Comparison of ENCODE assay signal across 8 cellular contexts in the genomic region with DNA sequence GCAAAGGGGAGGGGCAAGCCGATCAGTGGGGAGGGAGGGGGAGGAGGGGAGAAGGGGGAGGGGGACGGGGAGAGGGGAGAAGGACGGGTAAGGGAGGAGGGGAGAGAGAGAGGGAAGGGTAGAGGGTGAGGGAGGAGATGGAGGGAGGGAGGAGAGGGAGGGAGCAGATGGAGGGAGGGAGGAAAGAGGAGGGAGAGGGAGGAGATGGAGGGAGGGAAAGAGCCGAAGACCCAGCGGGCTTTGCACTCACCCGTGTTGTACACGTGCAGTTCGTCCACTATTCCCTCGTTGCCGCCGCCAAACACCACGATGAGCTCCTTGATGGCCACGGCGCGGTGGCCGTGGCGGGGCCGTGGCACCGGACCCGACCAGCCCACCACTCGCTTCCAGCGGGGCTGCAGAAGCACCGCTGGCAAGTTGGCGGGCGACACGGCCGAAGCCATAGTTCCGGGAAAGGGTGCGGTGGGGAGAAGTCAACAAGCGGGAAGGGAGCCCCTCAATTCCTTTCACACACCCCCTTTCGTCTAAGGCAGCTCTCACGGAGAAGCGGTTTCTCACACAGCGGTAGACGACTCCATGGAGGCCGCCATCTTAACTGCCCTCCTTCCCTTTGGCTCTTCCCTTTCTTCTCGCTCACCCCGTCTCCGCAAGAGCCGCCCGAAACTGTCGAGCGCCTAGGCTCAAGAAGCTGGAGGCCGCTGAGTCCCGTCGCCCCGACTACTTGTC. TPM values are rescaled to one million over a fixed set of nuclear protein-coding genes. Genes with fewer than 3 reads are reported as not detected.
DNase-seq lines count a peak whose midpoint lies in the region; ATAC-seq, FAIRE-seq and TF ChIP-seq lines count a peak whose summit lies in the region.

No MANE protein-coding gene starts in this region.

- intact Hi-C loops in stomach (cut with DNase I; ENCODE audit: low total_unique reads), result no loop called here

- peak overlapping the region; percentile 99 for H3K4me2 ChIP-seq in A549

- H3K27me3 ChIP-seq in stomach, result no peaks in the 10 kb centered on the region

- TF ChIP-seq EP300 in A549 (IDR thresholded peaks at IDR 0.05) (no peak), stomach (IDR thresholded peaks at IDR 0.05) (no peak)

- H3K4me3 ChIP-seq in A549 (peak overlapping the region; percentile 100), choroid plexus epithelial cell (ENCODE audit: low read depth, low read length) (peak overlapping the region; percentile 83), stomach (peak overlapping the region; percentile 77 to 90 (median 84))

- CTCF ChIA-PET in A549 (lab: Yijun Ruan, JAX), result interaction anchor here (1.1 to 2.0 kb wide), 6 partner anchors 9 to 25 kb away, joined by 3 to 8 read pairs (median 5); no protein-coding TSS in a partner anchor
- CTCF ChIA-PET in GM10248 (lab: Yijun Ruan, JAX), result interaction anchor here (1.3 to 14.3 kb wide), 2 partner anchors 21 to 43 kb away, joined by 4 to 137 read pairs; partner anchors contain the start of gene RENBP
- CTCF ChIA-PET in RWPE1 (lab: Yijun Ruan, JAX), result interaction anchor here (0.7 kb wide), 1 partner anchor 43 kb away, joined by 3 read pairs; no protein-coding TSS in a partner anchor

- DNase-seq in A549 (ENCODE audit: low read depth in 1 of 2, low spot score in 1 of 2) (peak in 1 of 2 experiments; percentile 76), GM10248 (ENCODE audit: extremely low spot score) (peak; percentile 60), HT-29 (ENCODE audit: low spot score) (peak; percentile 57), RWPE1 (ENCODE audit: low spot score) (no peak), choroid plexus epithelial cell (ENCODE audit: low read depth) (peak; percentile 85), left lobe of liver (ENCODE audit: low spot score) (peak; percentile 54), stomach (no peak), NCI-H128 (lab: John Stamatoyannopoulos, UW; ENCODE audit: unreplicated experiment) (no peak)

- peak in 1 of 2 experiments; percentile 49; a peak in 3 of 6 replicates for ATAC-seq in A549
- peak; percentile 17 for ATAC-seq in left lobe of liver

- TF ChIP-seq POLR2A in A549 (IDR thresholded peaks at IDR 0.05; ENCODE audit: low read length) (peak; percentile 12; the same call in 1 of the 2 replicates), stomach (IDR thresholded peaks at IDR 0.05) (no peak)

- TF ChIP-seq RAD21 in A549 (conservative IDR thresholded peaks at IDR 0.05 in 1 of 2, IDR thresholded peaks at IDR 0.05 in 1 of 2), result no peak

- TF ChIP-seq CTCF in A549 (IDR thresholded peaks at IDR 0.05), result no peak
- no peak for TF ChIP-seq CTCF in GM10248 (IDR thresholded peaks at IDR 0.05; ENCODE audit: control extremely low read depth, extremely low read depth, low read depth, missing control alignments)
- TF ChIP-seq CTCF in RWPE1 (conservative IDR thresholded peaks at IDR 0.05; ENCODE audit: low read depth), result no peak
- no peak for TF ChIP-seq CTCF in choroid plexus epithelial cell (conservative IDR thresholded peaks at IDR 0.05; ENCODE audit: low read depth, low read length)
- TF ChIP-seq CTCF in stomach (IDR thresholded peaks at IDR 0.05), result no peak

- 2% methylated on average over 37 of the region's 47 CpGs for WGBS in A549 (ENCODE audit: missing lambda C conversion rate)
- 0 to 11% (median 0%) methylated on average over 21 to 47 of the region's 47 CpGs for WGBS in stomach, 5 donors

- H3K27ac ChIP-seq in A549, result peak overlapping the region; percentile 99 to 100
- H3K27ac ChIP-seq in RWPE1, result peak overlapping the region; percentile 97
- H3K27ac ChIP-seq in stomach, result peak overlapping the region; percentile 96 to 99 (median 99)

- POLR2A ChIA-PET in A549 (lab: Yijun Ruan, JAX), result interaction anchor here (1.0 to 1.7 kb wide), 5 partner anchors 11 to 76 kb away, joined by 3 to 6 read pairs (median 4); partner anchors contain the start of gene NAA10
- POLR2A ChIA-PET in GM10248 (lab: Yijun Ruan, JAX), result interaction anchor here (1.0 kb wide), 1 partner anchor 44 kb away, joined by 3 read pairs; no protein-coding TSS in a partner anchor
- POLR2A ChIA-PET in RWPE1 (lab: Yijun Ruan, JAX; ENCODE audit: low non-redundant PET), result no interaction called here

- no peak for FAIRE-seq in A549 (lab: Jason Lieb, UNC)

- H3K36me3 ChIP-seq in stomach, result no peaks in the 10 kb centered on the region

- H3K9me3 ChIP-seq in A549 (no peaks in the 10 kb centered on the region), stomach (no peaks in the 10 kb centered on the region)

- H3K4me1 ChIP-seq in A549 (peaks cover 35% of the 10 kb centered on the region), stomach (peaks cover 46 to 68% (median 62%) of the 10 kb centered on the region in 4 donors)

TF ChIP-seq in A549, 52 proteins besides CTCF, POLR2A, EP300 and RAD21 (continues in another document):
- TF ChIP-seq, protein P1, sequence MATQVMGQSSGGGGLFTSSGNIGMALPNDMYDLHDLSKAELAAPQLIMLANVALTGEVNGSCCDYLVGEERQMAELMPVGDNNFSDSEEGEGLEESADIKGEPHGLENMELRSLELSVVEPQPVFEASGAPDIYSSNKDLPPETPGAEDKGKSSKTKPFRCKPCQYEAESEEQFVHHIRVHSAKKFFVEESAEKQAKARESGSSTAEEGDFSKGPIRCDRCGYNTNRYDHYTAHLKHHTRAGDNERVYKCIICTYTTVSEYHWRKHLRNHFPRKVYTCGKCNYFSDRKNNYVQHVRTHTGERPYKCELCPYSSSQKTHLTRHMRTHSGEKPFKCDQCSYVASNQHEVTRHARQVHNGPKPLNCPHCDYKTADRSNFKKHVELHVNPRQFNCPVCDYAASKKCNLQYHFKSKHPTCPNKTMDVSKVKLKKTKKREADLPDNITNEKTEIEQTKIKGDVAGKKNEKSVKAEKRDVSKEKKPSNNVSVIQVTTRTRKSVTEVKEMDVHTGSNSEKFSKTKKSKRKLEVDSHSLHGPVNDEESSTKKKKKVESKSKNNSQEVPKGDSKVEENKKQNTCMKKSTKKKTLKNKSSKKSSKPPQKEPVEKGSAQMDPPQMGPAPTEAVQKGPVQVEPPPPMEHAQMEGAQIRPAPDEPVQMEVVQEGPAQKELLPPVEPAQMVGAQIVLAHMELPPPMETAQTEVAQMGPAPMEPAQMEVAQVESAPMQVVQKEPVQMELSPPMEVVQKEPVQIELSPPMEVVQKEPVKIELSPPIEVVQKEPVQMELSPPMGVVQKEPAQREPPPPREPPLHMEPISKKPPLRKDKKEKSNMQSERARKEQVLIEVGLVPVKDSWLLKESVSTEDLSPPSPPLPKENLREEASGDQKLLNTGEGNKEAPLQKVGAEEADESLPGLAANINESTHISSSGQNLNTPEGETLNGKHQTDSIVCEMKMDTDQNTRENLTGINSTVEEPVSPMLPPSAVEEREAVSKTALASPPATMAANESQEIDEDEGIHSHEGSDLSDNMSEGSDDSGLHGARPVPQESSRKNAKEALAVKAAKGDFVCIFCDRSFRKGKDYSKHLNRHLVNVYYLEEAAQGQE (IDR thresholded peaks at IDR 0.05), result no peak
- TF ChIP-seq NR3C1 (IDR thresholded peaks at IDR 0.05), result no peak

RNA-seq across cellular contexts. Expression of gene HCFC1, which starts 1.1 kb away (rescaled TPM):
- polyA plus RNA-seq in A549 (2011; rRNA removed) (4.4 and 11.9 TPM in 2 replicates), A549 (2017; fragmentation: RNase III; extraction: RNeasy Plus Mini Kit Qiagen cat#74134 plus additional on column Dnase treatment) (31.0 to 33.3 TPM (median 32.9 TPM) in 3 replicates), stomach (10 to 100 TPM in 2 of 3 donors, 1 to 10 TPM in 1; 9.0 to 13.9 (median 12.6) TPM)
- 17.0 and 25.3 TPM in 2 replicates for polyA plus RNA-seq in A549 (2012; cell fraction: cytosol; rRNA removed)
- polyA plus RNA-seq in A549 (2012; cell fraction: nucleus; rRNA removed), result 71.6 and 78.9 TPM in 2 replicates
- 21.9 and 36.5 TPM in 2 replicates for polyA minus RNA-seq in A549 (2011; rRNA and poly(A)+ RNA removed)
- total RNA-seq in HT-29 (2014; rRNA removed; shearing (Covaris generic)), result 106 and 124 TPM in 2 replicates
- total RNA-seq in left lobe of liver (17.2 TPM), stomach (10 to 100 TPM; 13.2 to 61.6 (median 35.3) TPM)

RNA-seq across cellular contexts. Expression of gene TMEM187, which starts 2.0 kb away (rescaled TPM):
- 10.6 and 13.2 TPM in 2 replicates for polyA plus RNA-seq in A549 (2011; rRNA removed)
- polyA plus RNA-seq in A549 (2012; cell fraction: cytosol; rRNA removed), result 15.4 and 19.6 TPM in 2 replicates
- 25.8 and 40.4 TPM in 2 replicates for polyA plus RNA-seq in A549 (2012; cell fraction: nucleus; rRNA removed)
- polyA plus RNA-seq in A549 (2017; fragmentation: RNase III; extraction: RNeasy Plus Mini Kit Qiagen cat#74134 plus additional on column Dnase treatment), result 7.0 to 8.8 TPM (median 7.8 TPM) in 3 replicates
- polyA minus RNA-seq in A549 (2011; rRNA and poly(A)+ RNA removed), result 9.0 and 9.4 TPM in 2 replicates
- total RNA-seq in HT-29 (2014; rRNA removed; shearing (Covaris generic)), result 21.4 and 23.4 TPM in 2 replicates
- total RNA-seq in left lobe of liver, result 11.6 TPM
- 10 to 100 TPM in 1 of 5 donors, 1 to 10 TPM in 2, under 1 TPM in 1, not detected in 1; 0.89 to 16.2 (median 2.9) TPM for total RNA-seq in stomach
- 1 to 10 TPM; 2.3 to 7.0 (median 6.3) TPM for polyA plus RNA-seq in stomach

RNA-seq across cellular contexts. Expression of gene RENBP, which starts 26.1 kb away (rescaled TPM):
- polyA plus RNA-seq in A549 (2011; rRNA removed) (not detected in 2 replicates), A549 (2017; fragmentation: RNase III; extraction: RNeasy Plus Mini Kit Qiagen cat#74134 plus additional on column Dnase treatment) (not detected in 3 replicates), stomach (10 to 100 TPM in 1 of 3 donors, 1 to 10 TPM in 2; 4.4 to 12.7 (median 8.1) TPM)
- polyA plus RNA-seq in A549 (2012; cell fraction: cytosol; rRNA removed), result 0.05 and 0.07 TPM in 2 replicates
- 0.19 and 0.27 TPM in 2 replicates for polyA plus RNA-seq in A549 (2012; cell fraction: nucleus; rRNA removed)
- polyA minus RNA-seq in A549 (2011; rRNA and poly(A)+ RNA removed), result not detected in 2 replicates
- 0.08 and 0.91 TPM in 2 replicates for total RNA-seq in HT-29 (2014; rRNA removed; shearing (Covaris generic))
- total RNA-seq in left lobe of liver (5.5 TPM), stomach (1 to 10 TPM in 2 of 5 donors, not detected in 3; 2.3 to 8.3 TPM)

RNA-seq across cellular contexts. Expression of gene NAA10, which starts 35.7 kb away (rescaled TPM):
- polyA plus RNA-seq in A549 (2011; rRNA removed) (63.5 and 88.8 TPM in 2 replicates), A549 (2017; fragmentation: RNase III; extraction: RNeasy Plus Mini Kit Qiagen cat#74134 plus additional on column Dnase treatment) (230 to 251 TPM (median 237 TPM) in 3 replicates), stomach (100 to 1,000 TPM; 114 to 161 (median 125) TPM)
- 224 and 258 TPM in 2 replicates for polyA plus RNA-seq in A549 (2012; cell fraction: cytosol; rRNA removed)
- polyA plus RNA-seq in A549 (2012; cell fraction: nucleus; rRNA removed), result 239 and 267 TPM in 2 replicates
- 77.6 and 92.3 TPM in 2 replicates for polyA minus RNA-seq in A549 (2011; rRNA and poly(A)+ RNA removed)
- 304 and 321 TPM in 2 replicates for total RNA-seq in HT-29 (2014; rRNA removed; shearing (Covaris generic))
- total RNA-seq in left lobe of liver (38.0 TPM), stomach (10 to 100 TPM; 23.2 to 63.8 (median 35.6) TPM)

RNA-seq across cellular contexts. Expression of gene ARHGAP4, which starts 44.5 kb away (rescaled TPM):
- polyA plus RNA-seq in A549 (2011; rRNA removed), result 0.78 and 0.95 TPM in 2 replicates
- polyA plus RNA-seq in A549 (2012; cell fraction: cytosol; rRNA removed), result 0.70 and 0.82 TPM in 2 replicates
- 8.9 and 9.7 TPM in 2 replicates for polyA plus RNA-seq in A549 (2012; cell fraction: nucleus; rRNA removed)
- 0.98 to 2.3 TPM (median 1.1 TPM) in 3 replicates for polyA plus RNA-seq in A549 (2017; fragmentation: RNase III; extraction: RNeasy Plus Mini Kit Qiagen cat#74134 plus additional on column Dnase treatment)
- 2.1 and 2.8 TPM in 2 replicates for polyA minus RNA-seq in A549 (2011; rRNA and poly(A)+ RNA removed)
- total RNA-seq in HT-29 (2014; rRNA removed; shearing (Covaris generic)), result 3.4 and 6.5 TPM in 2 replicates
- 8.1 TPM for total RNA-seq in left lobe of liver
- total RNA-seq in stomach, result 10 to 100 TPM; 18.5 to 93.9 (median 67.7) TPM
- polyA plus RNA-seq in stomach, result 10 to 100 TPM; 24.9 to 35.5 (median 25.2) TPM

Comparison
In these comparisons a context has a peak if more than half of its experiments do, and no peak if none do; other contexts are left out.
1. DNase-seq: peak in GM10248 (single experiment), HT-29 (single experiment), choroid plexus epithelial cell (single experiment) and left lobe of liver (single experiment); none in RWPE1 (single experiment), stomach (single experiment) and NCI-H128 (single experiment).
2. Peak in every context shown above with its lines, with median percentiles within 50 percentile points of each other: H3K27ac ChIP-seq and H3K4me3 ChIP-seq.